8 cellular contexts compared by ENCODE assay signal in the genomic region with DNA sequence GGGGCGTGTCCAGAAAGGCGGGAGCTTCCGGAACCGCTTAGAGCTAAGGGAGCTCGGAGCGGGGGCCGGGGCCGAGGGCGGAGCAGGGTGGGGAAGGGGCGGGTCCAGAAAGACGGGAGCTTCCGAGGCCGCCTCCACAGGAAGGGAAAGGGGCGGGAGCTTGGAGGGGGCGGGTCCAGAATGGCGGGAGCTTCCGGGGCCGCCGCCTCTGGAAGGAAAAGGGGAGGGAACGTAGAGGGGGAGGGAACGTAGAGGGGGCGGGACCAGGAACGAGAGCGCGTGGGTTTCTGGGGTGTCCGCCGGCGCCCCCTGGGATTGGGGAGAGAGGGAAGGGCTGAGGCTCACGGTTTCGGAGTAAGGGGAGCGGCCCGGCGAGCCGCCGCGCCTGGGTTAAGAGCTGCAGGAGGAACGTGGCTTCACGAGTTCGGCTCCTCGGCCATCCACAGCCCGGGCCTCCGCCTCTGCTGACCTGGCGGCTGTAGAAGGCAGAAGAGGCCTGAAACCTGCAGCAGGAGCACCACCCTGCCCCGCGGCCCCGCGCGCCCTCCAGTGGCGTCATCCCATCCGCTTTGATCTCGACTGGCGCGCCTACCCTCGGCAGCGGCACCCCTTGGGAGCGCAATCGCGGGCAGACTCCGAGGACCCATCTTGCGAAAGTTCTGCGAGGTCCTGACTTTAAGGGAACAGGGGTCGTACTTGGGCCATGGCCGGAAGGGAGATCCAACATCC. TPM values are rescaled to one million over a fixed set of nuclear protein-coding genes. Genes with fewer than 3 reads are reported as not detected.
DNase-seq lines count a peak whose midpoint lies in the region; ATAC-seq, FAIRE-seq and TF ChIP-seq lines count a peak whose summit lies in the region.

No MANE protein-coding gene starts in this region.

- H4K20me1 ChIP-seq in Loucy (ENCODE audit: insufficient read depth, low read length, poor library complexity, severe bottlenecking) = no peaks in the 10 kb centered on the region
- no peaks in the 10 kb centered on the region for H4K20me1 ChIP-seq in neural cell (ENCODE audit: insufficient read depth)

- peak overlapping the region; percentile 83 to 97 for H3K4me3 Mint-ChIP-seq in stimulated activated naive CD8-positive, alpha-beta T cell treated with anti-CD3 and anti-CD28 coated beads, Interleukin-15, amount 100 ng/mL, for 72 hours

- H3K9ac ChIP-seq in Loucy (ENCODE audit: low read depth, low read length, poor library complexity, severe bottlenecking) (peak overlapping the region; percentile 97), neural cell (ENCODE audit: low read length) (peak overlapping the region; percentile 73)

- H3K27ac ChIP-seq in RWPE2 (ENCODE audit: poor library complexity, severe bottlenecking) = peak overlapping the region; percentile 41
- H3K27ac ChIP-seq in neural cell (ENCODE audit: low read length) = peak overlapping the region; percentile 51

- DNase-seq in G401 (ENCODE audit: low spot score) (peak; percentile 98), H54 (ENCODE audit: insufficient read length, low spot score) (peak; percentile 89), RWPE2 (ENCODE audit: low spot score) (peak; percentile 96), fibroblast of villous mesenchyme (ENCODE audit: low read depth) (peak; percentile 98)
- peak; percentile 98 for DNase-seq in activated effector memory CD4-positive, alpha-beta T cell treated with anti-CD3 and anti-CD28 coated beads, Interleukin-2, amount 50 U/mL, for 16 hours
- peak; percentile 96 for DNase-seq in stimulated activated naive CD8-positive, alpha-beta T cell treated with anti-CD3 and anti-CD28 coated beads, Interleukin-15, amount 100 ng/mL, for 72 hours

- H3F3A ChIP-seq in Loucy (ENCODE audit: low read depth) = no peaks in the 10 kb centered on the region; the same call in 1 of the 2 replicates
- no peaks in the 10 kb centered on the region for H3F3A ChIP-seq in neural cell (ENCODE audit: insufficient read depth, low read length, poor library complexity, severe bottlenecking)

- TF ChIP-seq POLR2A in H54 (IDR thresholded peaks at IDR 0.05; ENCODE audit: low read depth, low read length) = peak; percentile 64; the same call in 1 of the 2 replicates

- H3K4me2 ChIP-seq in Loucy (ENCODE audit: low read depth, low read length, poor library complexity, severe bottlenecking) (peak overlapping the region; percentile 96), neural cell (ENCODE audit: low read length) (peak overlapping the region; percentile 51)

- peak; percentile 93 for ATAC-seq in RWPE2 (ENCODE audit: low read depth)
- ATAC-seq in stimulated activated naive CD8-positive, alpha-beta T cell treated with anti-CD3 and anti-CD28 coated beads, Interleukin-15, amount 100 ng/mL, for 72 hours = peak; percentile 86

- TF ChIP-seq RAD21 in neural cell (conservative IDR thresholded peaks at IDR 0.05) = peak; percentile 73

- H3K4me3 ChIP-seq in Loucy (ENCODE audit: low read length, poor library complexity, severe bottlenecking) = peak overlapping the region; percentile 89
- H3K4me3 ChIP-seq in RWPE2 (ENCODE audit: severe bottlenecking) = peak overlapping the region; percentile 60
- peak overlapping the region; percentile 82 for H3K4me3 ChIP-seq in fibroblast of villous mesenchyme (ENCODE audit: low read depth, low read length)
- peak overlapping the region; percentile 93 for H3K4me3 ChIP-seq in neural cell (ENCODE audit: low read length)

- peak overlapping the region; percentile 98 to 99 for H3K27ac Mint-ChIP-seq in stimulated activated naive CD8-positive, alpha-beta T cell treated with anti-CD3 and anti-CD28 coated beads, Interleukin-15, amount 100 ng/mL, for 72 hours

- peaks cover 39% of the 10 kb centered on the region for H3K4me1 Mint-ChIP-seq in stimulated activated naive CD8-positive, alpha-beta T cell treated with anti-CD3 and anti-CD28 coated beads, Interleukin-15, amount 100 ng/mL, for 72 hours

- H2AFZ ChIP-seq in Loucy (ENCODE audit: low read length) (peak overlapping the region; percentile 96), neural cell (ENCODE audit: low read depth, low read length) (peak overlapping the region; percentile 85)

- in situ Hi-C loops in G401 (cut with HindIII; ENCODE audit: low sequenced_read_pairs) = no loop called here

- H3K4me1 ChIP-seq in Loucy (ENCODE audit: insufficient read depth, low read length, poor library complexity, severe bottlenecking) (peaks cover 32% of the 10 kb centered on the region), RWPE2 (ENCODE audit: insufficient read depth, poor library complexity, severe bottlenecking) (peaks cover 8% of the 10 kb centered on the region)

- H3K27me3 ChIP-seq in Loucy (ENCODE audit: insufficient read depth, low read length, poor library complexity, severe bottlenecking) (no peaks in the 10 kb centered on the region), RWPE2 (ENCODE audit: insufficient read depth, poor library complexity, severe bottlenecking) (no peaks in the 10 kb centered on the region), neural cell (ENCODE audit: insufficient read depth, low read depth, low read length) (no peaks in the 10 kb centered on the region)

- FAIRE-seq in H54 (lab: Jason Lieb, UNC) = no peak

- no peaks in the 10 kb centered on the region for H3K9me3 Mint-ChIP-seq in stimulated activated naive CD8-positive, alpha-beta T cell treated with anti-CD3 and anti-CD28 coated beads, Interleukin-15, amount 100 ng/mL, for 72 hours

- no peaks in the 10 kb centered on the region for H3K9me2 ChIP-seq in Loucy (replicated peaks; ENCODE audit: low read depth, low read length)
- H3K9me2 ChIP-seq in neural cell (ENCODE audit: insufficient read depth, low read length) = no peaks in the 10 kb centered on the region

- peak; percentile 74 for TF ChIP-seq CTCF in Loucy (conservative IDR thresholded peaks at IDR 0.05; ENCODE audit: low read length)
- TF ChIP-seq CTCF in RWPE2 (IDR thresholded peaks at IDR 0.05; ENCODE audit: poor library complexity, severe bottlenecking) = peak; percentile 81
- TF ChIP-seq CTCF in fibroblast of villous mesenchyme (IDR thresholded peaks at IDR 0.05; ENCODE audit: insufficient read depth, low read depth, low read length) = peak; percentile 62
- peak; percentile 87 for TF ChIP-seq CTCF in neural cell (IDR thresholded peaks at IDR 0.05; ENCODE audit: poor library complexity, severe bottlenecking)

- TF ChIP-seq EP300 in neural cell (conservative IDR thresholded peaks at IDR 0.05; ENCODE audit: poor library complexity, severe bottlenecking) = peak; percentile 19

- H3K9me3 ChIP-seq in Loucy (ENCODE audit: insufficient read depth, low read depth, low read length) = no peaks in the 10 kb centered on the region
- H3K9me3 ChIP-seq in RWPE2 (ENCODE audit: severe bottlenecking) = no peaks in the 10 kb centered on the region
- no peaks in the 10 kb centered on the region for H3K9me3 ChIP-seq in neural cell (ENCODE audit: low read length)

- H3K36me3 ChIP-seq in Loucy (ENCODE audit: insufficient read depth, low read length) (no peaks in the 10 kb centered on the region), RWPE2 (ENCODE audit: low read depth) (no peaks in the 10 kb centered on the region), neural cell (ENCODE audit: insufficient read depth, low read length) (no peaks in the 10 kb centered on the region)

- H3K27me3 Mint-ChIP-seq in stimulated activated naive CD8-positive, alpha-beta T cell treated with anti-CD3 and anti-CD28 coated beads, Interleukin-15, amount 100 ng/mL, for 72 hours = no peaks in the 10 kb centered on the region

- H3K79me2 ChIP-seq in Loucy (ENCODE audit: insufficient read depth, low read length) = peaks cover 7% of the 10 kb centered on the region; the same call in 1 of the 2 replicates
- no peaks in the 10 kb centered on the region for H3K79me2 ChIP-seq in neural cell (replicated peaks; ENCODE audit: insufficient read depth, low read length)

TF ChIP-seq in neural cell, 6 proteins besides CTCF, POLR2A, EP300 and RAD21 (continues in another document):
- TF ChIP-seq POLR2AphosphoS5 (IDR thresholded peaks at IDR 0.05) (peak; percentile 25), TAF1 (IDR thresholded peaks at IDR 0.05; ENCODE audit: low read depth) (no peak), MXI1 (conservative IDR thresholded peaks at IDR 0.05; ENCODE audit: poor library complexity, severe bottlenecking) (peak; percentile 55), EZH2 (IDR thresholded peaks at IDR 0.05; ENCODE audit: borderline replicate concordance, insufficient read depth, low read length, poor library complexity, severe bottlenecking) (no peak)
- TF ChIP-seq, protein P1, sequence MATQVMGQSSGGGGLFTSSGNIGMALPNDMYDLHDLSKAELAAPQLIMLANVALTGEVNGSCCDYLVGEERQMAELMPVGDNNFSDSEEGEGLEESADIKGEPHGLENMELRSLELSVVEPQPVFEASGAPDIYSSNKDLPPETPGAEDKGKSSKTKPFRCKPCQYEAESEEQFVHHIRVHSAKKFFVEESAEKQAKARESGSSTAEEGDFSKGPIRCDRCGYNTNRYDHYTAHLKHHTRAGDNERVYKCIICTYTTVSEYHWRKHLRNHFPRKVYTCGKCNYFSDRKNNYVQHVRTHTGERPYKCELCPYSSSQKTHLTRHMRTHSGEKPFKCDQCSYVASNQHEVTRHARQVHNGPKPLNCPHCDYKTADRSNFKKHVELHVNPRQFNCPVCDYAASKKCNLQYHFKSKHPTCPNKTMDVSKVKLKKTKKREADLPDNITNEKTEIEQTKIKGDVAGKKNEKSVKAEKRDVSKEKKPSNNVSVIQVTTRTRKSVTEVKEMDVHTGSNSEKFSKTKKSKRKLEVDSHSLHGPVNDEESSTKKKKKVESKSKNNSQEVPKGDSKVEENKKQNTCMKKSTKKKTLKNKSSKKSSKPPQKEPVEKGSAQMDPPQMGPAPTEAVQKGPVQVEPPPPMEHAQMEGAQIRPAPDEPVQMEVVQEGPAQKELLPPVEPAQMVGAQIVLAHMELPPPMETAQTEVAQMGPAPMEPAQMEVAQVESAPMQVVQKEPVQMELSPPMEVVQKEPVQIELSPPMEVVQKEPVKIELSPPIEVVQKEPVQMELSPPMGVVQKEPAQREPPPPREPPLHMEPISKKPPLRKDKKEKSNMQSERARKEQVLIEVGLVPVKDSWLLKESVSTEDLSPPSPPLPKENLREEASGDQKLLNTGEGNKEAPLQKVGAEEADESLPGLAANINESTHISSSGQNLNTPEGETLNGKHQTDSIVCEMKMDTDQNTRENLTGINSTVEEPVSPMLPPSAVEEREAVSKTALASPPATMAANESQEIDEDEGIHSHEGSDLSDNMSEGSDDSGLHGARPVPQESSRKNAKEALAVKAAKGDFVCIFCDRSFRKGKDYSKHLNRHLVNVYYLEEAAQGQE (IDR thresholded peaks at IDR 0.05; ENCODE audit: borderline replicate concordance) = no peak

RNA-seq across cellular contexts. Expression of a gene that starts 22.9 kb away (rescaled TPM):
- total RNA-seq in G401 (2014; rRNA removed; shearing (Covaris generic)) = not detected in 2 replicates
- total RNA-seq in fibroblast of villous mesenchyme = 1.3 and 1.6 TPM in 2 replicates
- polyA plus RNA-seq in neural cell = 0.18 TPM in 1 of 2 replicates, not detected in the other
- not detected in 2 replicates for polyA minus RNA-seq in neural cell

RNA-seq across cellular contexts. Expression of a gene that starts 36.2 kb away (rescaled TPM):
- 21.4 and 25.0 TPM in 2 replicates for total RNA-seq in G401 (2014; rRNA removed; shearing (Covaris generic))
- 10.3 and 10.4 TPM in 2 replicates for total RNA-seq in fibroblast of villous mesenchyme
- polyA plus RNA-seq in neural cell = 16.8 and 20.7 TPM in 2 replicates
- polyA minus RNA-seq in neural cell = 9.8 and 12.9 TPM in 2 replicates

RNA-seq across cellular contexts. Expression of a gene that starts 36.5 kb away (rescaled TPM):
- 20.7 and 29.5 TPM in 2 replicates for total RNA-seq in G401 (2014; rRNA removed; shearing (Covaris generic))
- total RNA-seq in fibroblast of villous mesenchyme = 9.3 and 15.1 TPM in 2 replicates
- polyA plus RNA-seq in neural cell = 59.8 and 71.6 TPM in 2 replicates
- polyA minus RNA-seq in neural cell = 23.1 and 27.1 TPM in 2 replicates

Comparison
In these comparisons a context has a peak if more than half of its experiments do, and no peak if none do; other contexts are left out.
1. Peak in every context shown above with its lines: DNase-seq, ATAC-seq, H3K4me3 ChIP-seq and H3K27ac ChIP-seq.